Comparison of ENCODE assay signal across 8 cellular contexts in genomic region chr4:139978692-139979091, GRCh38.
A peak's percentile ranks its signal among the peaks of the same experiment; 100 is the strongest.
DNase-seq lines count a peak whose midpoint lies in the region; ATAC-seq lines count a peak whose summit lies in the region.

No MANE protein-coding gene starts in this region.

- DNase-seq in AML-193 (lab: John Stamatoyannopoulos, UW), result peak; percentile 68 to 72
- DNase-seq in SKM-1 (lab: John Stamatoyannopoulos, UW; ENCODE audit: unreplicated experiment), result peak; percentile 12
- no peak for DNase-seq in H7
- no peak for DNase-seq in cortex of kidney (lab: John Stamatoyannopoulos, UW)
- no peak for DNase-seq in cerebellum (ENCODE audit: low spot score)
- no peak for DNase-seq in NCI-H774 (lab: John Stamatoyannopoulos, UW)

- no peaks in the 10 kb centered on the region for H3K36me3 ChIP-seq in H7 (replicated peaks; ENCODE audit: control insufficient read depth, insufficient read depth, low read length)

- H3K27me3 ChIP-seq in H7 (ENCODE audit: control insufficient read depth, insufficient read depth, low read length), result peaks cover 9% of the 10 kb centered on the region

- ATAC-seq in GM18867 (IDR thresholded peaks at IDR 0.05; ENCODE audit: unreplicated experiment) (peak; percentile 94), HG02981 (IDR thresholded peaks at IDR 0.05; ENCODE audit: unreplicated experiment) (peak; percentile 96)

- no peak overlapping the region for H3K4me3 ChIP-seq in H7 (ENCODE audit: insufficient read depth, low read depth, low read length)

Comparison
In these comparisons a context has a peak if more than half of its experiments do, and no peak if none do; other contexts are left out.
1. DNase-seq: peak in AML-193 (2 of 2) and SKM-1 (single experiment); none in H7 (single experiment), cortex of kidney (single experiment), cerebellum (single experiment) and NCI-H774 (single experiment).